ENCODE assay signal across 23 cellular contexts in genomic region chr12:57178213-57178612, GRCh38. TPM values are rescaled to one million over a fixed set of nuclear protein-coding genes. Genes with fewer than 3 reads are reported as not detected.
DNase-seq lines count a peak whose midpoint lies in the region; ATAC-seq, FAIRE-seq and TF ChIP-seq lines count a peak whose summit lies in the region.
"Had no signal": no experiment of that assay in that cellular context is flagged by ENCODE, and none has a peak within 500 bp of the region (broad histone marks: within the 10 kb centered on the region; RNA-seq: fewer than 3 reads in every experiment).

No MANE protein-coding gene starts in this region.

- H3K4me2 ChIP-seq in HepG2 (ENCODE audit: low read depth, low read length) (no peak overlapping the region), mesendoderm (ENCODE audit: low read length) (no peak overlapping the region)

- H2BK120ac ChIP-seq in mesendoderm (ENCODE audit: low read depth, low read length): no peak overlapping the region

- no peaks in the 10 kb centered on the region for H3K9me3 ChIP-seq in right lobe of liver
- H3K9me3 ChIP-seq in HepG2 (ENCODE audit: low read length): no peaks in the 10 kb centered on the region

- H4K5ac ChIP-seq in mesendoderm (ENCODE audit: low read length): no peak overlapping the region

- TF ChIP-seq CTCF in right lobe of liver (IDR thresholded peaks at IDR 0.05) (no peak), HepG2 (CRISPR knock-in tag; IDR thresholded peaks at IDR 0.05) (no peak), RWPE1 (conservative IDR thresholded peaks at IDR 0.05; ENCODE audit: low read depth) (no peak)

- H3K36me3 ChIP-seq in right lobe of liver (peaks cover 0 to 95% (median 65%) of the 10 kb centered on the region in 4 donors), HepG2 (replicated peaks in 1 of 2; ENCODE audit: control insufficient read depth in 1 of 2, insufficient read depth in 2 of 2, low read length in 2 of 2) (peaks cover 54 to 86% of the 10 kb centered on the region in 2 experiments), mesendoderm (ENCODE audit: control insufficient read depth, insufficient read depth, low read length) (peaks cover 25% of the 10 kb centered on the region)

- H3K4ac ChIP-seq in mesendoderm (ENCODE audit: low read depth, low read length): no peak overlapping the region

- H3K23ac ChIP-seq in mesendoderm (ENCODE audit: low read length): no peak overlapping the region

- H2BK15ac ChIP-seq in mesendoderm (replicated peaks; ENCODE audit: low read depth): no peak overlapping the region

- no peak for FAIRE-seq in HepG2 (lab: Jason Lieb, UNC)
- FAIRE-seq: A204.1, GM12891 had no signal

- no peak for TF ChIP-seq RAD21 in HepG2 (CRISPR knock-in tag; IDR thresholded peaks at IDR 0.05)

- H2AFZ ChIP-seq in HepG2 (ENCODE audit: low read length): no peak overlapping the region

- no peak for TF ChIP-seq EP300 in HepG2 (IDR thresholded peaks at IDR 0.05; ENCODE audit: low read depth in 2 of 2, low read length in 2 of 2)
- TF ChIP-seq EP300 in HepG2 (CRISPR knock-in tag; IDR thresholded peaks at IDR 0.05; ENCODE audit: borderline replicate concordance): no peak

- H3K79me2 ChIP-seq in HepG2 (ENCODE audit: insufficient read depth, low read length) (no peaks in the 10 kb centered on the region), mesendoderm (ENCODE audit: control insufficient read depth, insufficient read depth, low read length) (no peaks in the 10 kb centered on the region)

- H3K9ac ChIP-seq in HepG2 (ENCODE audit: insufficient read depth, low read depth, low read length) (no peak overlapping the region), mesendoderm (ENCODE audit: low read length) (no peak overlapping the region)

- DNase-seq in right lobe of liver (peak in 2 of 3 donors; percentile 17 to 53), HepG2 (ENCODE audit: low spot score) (no peak), RWPE1 (ENCODE audit: low spot score) (no peak), mesendoderm (peak; percentile 16), NOMO-1 (lab: John Stamatoyannopoulos, UW; ENCODE audit: unreplicated experiment in 2 of 2) (no peak), RPMI8226 (no peak)
- DNase-seq: CD8-positive, alpha-beta memory T cell; DMS53; GOT3; MM.1S; NCI-H1092 treated with DMSO at 0.1 percent for 48 hours; NCI-H146; NCI-H2081; NCI-H748 treated with DMSO at 0.1 percent for 48 hours; NK-92 treated with Interleukin-12 subunit alpha and Interleukin-12 subunit beta, amount 100 ng/mL, for 24 hours; SIG-M5 had no signal

- no peak overlapping the region for H2AK5ac ChIP-seq in mesendoderm (ENCODE audit: low read length)

- in situ Hi-C loops in HepG2 (cut with HindIII; ENCODE audit: extremely low pct_ligation_motif_present, low pct_unique_long_range_greater_than_20kb): loop anchor here (5.0 kb wide), 1 partner anchor 46 kb away; no protein-coding TSS in a partner anchor

- H3K4me3 ChIP-seq in right lobe of liver: no peak overlapping the region
- no peak overlapping the region for H3K4me3 ChIP-seq in HepG2 (replicated peaks in 1 of 3; ENCODE audit: insufficient read depth in 1 of 3, low read depth in 2 of 3, low read length in 3 of 3)
- H3K4me3 ChIP-seq in mesendoderm (ENCODE audit: low read length): no peak overlapping the region

- H4K8ac ChIP-seq in mesendoderm (ENCODE audit: low read depth, low read length): no peak overlapping the region

- intact Hi-C loops in right lobe of liver (cut with DNase I) (no loop called here), HepG2 (cut with micrococcal nuclease; ENCODE audit: unreplicated experiment) (no loop called here)

- no CpG with 5 or more reads among the region's 14 CpGs for WGBS in right lobe of liver (ENCODE audit: insufficient coverage, low coverage, low lambda C conversion rate, missing lambda C conversion rate)
- WGBS in HepG2 (ENCODE audit: low lambda C conversion rate): 100% methylated on average over 3 of the region's 14 CpGs
- WGBS in mesendoderm (ENCODE audit: extremely low coverage, insufficient coverage, low lambda C conversion rate): no CpG with 5 or more reads among the region's 14 CpGs

- H3K4me1 ChIP-seq in right lobe of liver (no peaks in the 10 kb centered on the region), HepG2 (ENCODE audit: insufficient read depth, low read length) (no peaks in the 10 kb centered on the region), mesendoderm (ENCODE audit: control insufficient read depth, low read depth, low read length) (peaks cover 3% of the 10 kb centered on the region)

- no peak overlapping the region for H3K56ac ChIP-seq in mesendoderm (ENCODE audit: low read length)

- no peak overlapping the region for H3K27ac ChIP-seq in right lobe of liver
- H3K27ac ChIP-seq in HepG2 (ENCODE audit: extremely low read length, insufficient read depth, low read length): no peak overlapping the region
- peak overlapping the region; percentile 97 for H3K27ac ChIP-seq in RWPE1
- H3K27ac ChIP-seq in mesendoderm (ENCODE audit: low read depth, low read length): no peak overlapping the region

- H2BK5ac ChIP-seq in mesendoderm (ENCODE audit: low read length): no peak overlapping the region

- POLR2A ChIA-PET in HepG2 (lab: Yijun Ruan, JAX) (no interaction called here), RWPE1 (lab: Yijun Ruan, JAX; ENCODE audit: low non-redundant PET) (no interaction called here)

- no peaks in the 10 kb centered on the region for H3K79me1 ChIP-seq in mesendoderm (ENCODE audit: low read length)

- no peaks in the 10 kb centered on the region for H3K27me3 ChIP-seq in right lobe of liver
- H3K27me3 ChIP-seq in HepG2 (ENCODE audit: control insufficient read depth in 1 of 2, insufficient read depth in 2 of 2, low read length in 2 of 2): no peaks in the 10 kb centered on the region
- H3K27me3 ChIP-seq in mesendoderm (ENCODE audit: insufficient read depth, low read length, poor library complexity): no peaks in the 10 kb centered on the region

- CTCF ChIA-PET in HepG2 (lab: Yijun Ruan, JAX; ENCODE audit: low intra/inter-chr PET ratio, low total read pairs): no interaction called here
- CTCF ChIA-PET in RWPE1 (lab: Yijun Ruan, JAX): interaction anchor here (1.0 to 9.6 kb wide), 2 partner anchors 53 to 66 kb away, joined by 4 to 89 read pairs; partner anchors contain the start of gene LRP1

- TF ChIP-seq POLR2A in right lobe of liver (IDR thresholded peaks at IDR 0.05) (no peak), HepG2 (IDR thresholded peaks at IDR 0.05; ENCODE audit: insufficient read depth in 1 of 2, low read depth in 2 of 2, low read length in 2 of 2) (no peak)

- H3K18ac ChIP-seq in mesendoderm (ENCODE audit: low read length): no peak overlapping the region

- H4K20me1 ChIP-seq in HepG2 (ENCODE audit: insufficient read depth, low read length): no peaks in the 10 kb centered on the region; the same call in 1 of the 2 replicates

- BruUV-seq in HepG2 (replicated peaks; lab: Mats Ljungman, UMichigan): no TSS peak

- ATAC-seq in right lobe of liver (no peak), HepG2 (no peak), GM18861 (IDR thresholded peaks at IDR 0.05; ENCODE audit: unreplicated experiment) (no peak)
- ATAC-seq: SK-N-SH treated with all-trans-retinoic acid at 6 μM for 48 hours had no signal

RNA-seq across cellular contexts. Expression of gene LRP1-AS, which starts 30.8 kb away (rescaled TPM):
- total RNA-seq in right lobe of liver (not detected), HepG2 (2016; rRNA removed; fragmentation: Illumina TruSeq; extraction: Trizol) (not detected in 2 replicates)
- total RNA-seq in HepG2 (2016; cell fraction: cytosol; rRNA removed; fragmentation: Illumina TruSeq; extraction: Trizol; ENCODE audit: low read depth): not detected in 2 replicates
- total RNA-seq in HepG2 (2016; cell fraction: insoluble cytoplasmic fraction; rRNA removed; fragmentation: Illumina TruSeq; extraction: Trizol): not detected in 2 replicates
- not detected in 2 replicates for total RNA-seq in HepG2 (2016; cell fraction: membrane; rRNA removed; fragmentation: Illumina TruSeq; extraction: Trizol)
- total RNA-seq in HepG2 (2016; cell fraction: nucleus; rRNA removed; fragmentation: Illumina TruSeq; extraction: Trizol): not detected in 2 replicates
- polyA plus RNA-seq in HepG2 (2011; rRNA removed): 0.20 TPM in 1 of 2 replicates, not detected in the other
- not detected in 2 replicates for polyA plus RNA-seq in HepG2 (2011; cell fraction: cytosol; rRNA removed)
- not detected in 2 replicates for polyA plus RNA-seq in HepG2 (2011; cell fraction: nucleus; rRNA removed)
- polyA plus RNA-seq in HepG2 (2012): not detected in 2 replicates
- polyA plus RNA-seq in HepG2 (2016; cell fraction: cytosol; fragmentation: Illumina TruSeq; extraction: Trizol; ENCODE audit: low read depth): not detected in 2 replicates
- polyA plus RNA-seq in HepG2 (2016; cell fraction: insoluble cytoplasmic fraction; fragmentation: Illumina TruSeq; extraction: Trizol; ENCODE audit: low read depth): not detected in 2 replicates
- not detected in 2 replicates for polyA plus RNA-seq in HepG2 (2016; cell fraction: membrane; fragmentation: Illumina TruSeq; extraction: Trizol; ENCODE audit: low read depth)
- polyA plus RNA-seq in HepG2 (2016; cell fraction: nucleus; fragmentation: Illumina TruSeq; extraction: Trizol; ENCODE audit: insufficient read depth, low read depth): not detected in 2 replicates
- polyA minus RNA-seq in HepG2 (2011; rRNA and poly(A)+ RNA removed; ENCODE audit: low replicate concordance): not detected in 2 replicates
- polyA minus RNA-seq in HepG2 (2011; cell fraction: cytosol; rRNA and poly(A)+ RNA removed): not detected in 2 replicates
- polyA minus RNA-seq in HepG2 (2011; cell fraction: nucleus; rRNA and poly(A)+ RNA removed): not detected in 2 replicates
- polyA plus RNA-seq in mesendoderm (2013, experiment 1 of 2): not detected
- polyA plus RNA-seq in mesendoderm (2013, experiment 2 of 2): not detected
- total RNA-seq: CD8-positive, alpha-beta memory T cell; NCI-H460; RPMI7951 had no signal
- polyA plus RNA-seq: BJ; CD8-positive, alpha-beta memory T cell had no signal

RNA-seq across cellular contexts. Expression of gene NXPH4, which starts 38.4 kb away (rescaled TPM):
- total RNA-seq in right lobe of liver (1 to 10 TPM in 2 of 6 experiments, under 1 TPM in 1, not detected in 3; 0.87 to 1.5 (median 1.2) TPM), HepG2 (2016; rRNA removed; fragmentation: Illumina TruSeq; extraction: Trizol) (not detected in 2 replicates)
- total RNA-seq in HepG2 (2016; cell fraction: cytosol; rRNA removed; fragmentation: Illumina TruSeq; extraction: Trizol; ENCODE audit: low read depth): not detected in 2 replicates
- not detected in 2 replicates for total RNA-seq in HepG2 (2016; cell fraction: insoluble cytoplasmic fraction; rRNA removed; fragmentation: Illumina TruSeq; extraction: Trizol)
- not detected in 2 replicates for total RNA-seq in HepG2 (2016; cell fraction: membrane; rRNA removed; fragmentation: Illumina TruSeq; extraction: Trizol)
- not detected in 2 replicates for total RNA-seq in HepG2 (2016; cell fraction: nucleus; rRNA removed; fragmentation: Illumina TruSeq; extraction: Trizol)
- polyA plus RNA-seq in HepG2 (2011; rRNA removed): 0.13 and 0.24 TPM in 2 replicates
- 0.18 and 0.24 TPM in 2 replicates for polyA plus RNA-seq in HepG2 (2011; cell fraction: cytosol; rRNA removed)
- polyA plus RNA-seq in HepG2 (2011; cell fraction: nucleus; rRNA removed): 0.54 and 0.55 TPM in 2 replicates
- 1.9 and 2.5 TPM in 2 replicates for polyA plus RNA-seq in HepG2 (2012)
- polyA plus RNA-seq in HepG2 (2016; cell fraction: cytosol; fragmentation: Illumina TruSeq; extraction: Trizol; ENCODE audit: low read depth): not detected in 2 replicates
- not detected in 2 replicates for polyA plus RNA-seq in HepG2 (2016; cell fraction: insoluble cytoplasmic fraction; fragmentation: Illumina TruSeq; extraction: Trizol; ENCODE audit: low read depth)
- polyA plus RNA-seq in HepG2 (2016; cell fraction: membrane; fragmentation: Illumina TruSeq; extraction: Trizol; ENCODE audit: low read depth): not detected in 2 replicates
- not detected in 2 replicates for polyA plus RNA-seq in HepG2 (2016; cell fraction: nucleus; fragmentation: Illumina TruSeq; extraction: Trizol; ENCODE audit: insufficient read depth, low read depth)
- 0.30 and 2.2 TPM in 2 replicates for polyA minus RNA-seq in HepG2 (2011; rRNA and poly(A)+ RNA removed; ENCODE audit: low replicate concordance)
- polyA minus RNA-seq in HepG2 (2011; cell fraction: cytosol; rRNA and poly(A)+ RNA removed): not detected in 2 replicates
- 0.25 TPM in 1 of 2 replicates, not detected in the other for polyA minus RNA-seq in HepG2 (2011; cell fraction: nucleus; rRNA and poly(A)+ RNA removed)
- polyA plus RNA-seq in mesendoderm (2013, experiment 1 of 2): 0.52 TPM
- polyA plus RNA-seq in mesendoderm (2013, experiment 2 of 2): 0.42 TPM
- polyA plus RNA-seq: CD8-positive, alpha-beta memory T cell had no signal

RNA-seq across cellular contexts. Expression of gene LRP1, which starts 49.9 kb away (rescaled TPM):
- total RNA-seq in right lobe of liver (100 to 1,000 TPM; 268 to 387 (median 301) TPM), HepG2 (2016; rRNA removed; fragmentation: Illumina TruSeq; extraction: Trizol) (14.7 and 16.5 TPM in 2 replicates)
- 7.0 and 7.1 TPM in 2 replicates for total RNA-seq in HepG2 (2016; cell fraction: cytosol; rRNA removed; fragmentation: Illumina TruSeq; extraction: Trizol; ENCODE audit: low read depth)
- total RNA-seq in HepG2 (2016; cell fraction: insoluble cytoplasmic fraction; rRNA removed; fragmentation: Illumina TruSeq; extraction: Trizol): 12.6 and 13.0 TPM in 2 replicates
- 9.7 and 10.2 TPM in 2 replicates for total RNA-seq in HepG2 (2016; cell fraction: membrane; rRNA removed; fragmentation: Illumina TruSeq; extraction: Trizol)
- total RNA-seq in HepG2 (2016; cell fraction: nucleus; rRNA removed; fragmentation: Illumina TruSeq; extraction: Trizol): 47.7 and 58.7 TPM in 2 replicates
- polyA plus RNA-seq in HepG2 (2011; rRNA removed): 30.8 and 33.6 TPM in 2 replicates
- polyA plus RNA-seq in HepG2 (2011; cell fraction: cytosol; rRNA removed): 30.4 and 39.0 TPM in 2 replicates
- 188 and 243 TPM in 2 replicates for polyA plus RNA-seq in HepG2 (2011; cell fraction: nucleus; rRNA removed)
- polyA plus RNA-seq in HepG2 (2012): 92.4 and 98.3 TPM in 2 replicates
- polyA plus RNA-seq in HepG2 (2016; cell fraction: cytosol; fragmentation: Illumina TruSeq; extraction: Trizol; ENCODE audit: low read depth): 2.5 TPM in 2 replicates
- polyA plus RNA-seq in HepG2 (2016; cell fraction: insoluble cytoplasmic fraction; fragmentation: Illumina TruSeq; extraction: Trizol; ENCODE audit: low read depth): 11.6 and 18.1 TPM in 2 replicates
- polyA plus RNA-seq in HepG2 (2016; cell fraction: membrane; fragmentation: Illumina TruSeq; extraction: Trizol; ENCODE audit: low read depth): 4.9 TPM in 2 replicates
- 95.2 and 99.3 TPM in 2 replicates for polyA plus RNA-seq in HepG2 (2016; cell fraction: nucleus; fragmentation: Illumina TruSeq; extraction: Trizol; ENCODE audit: insufficient read depth, low read depth)
- polyA minus RNA-seq in HepG2 (2011; rRNA and poly(A)+ RNA removed; ENCODE audit: low replicate concordance): 6.6 and 218 TPM in 2 replicates
- 92.2 and 104 TPM in 2 replicates for polyA minus RNA-seq in HepG2 (2011; cell fraction: cytosol; rRNA and poly(A)+ RNA removed)
- 85.0 and 102 TPM in 2 replicates for polyA minus RNA-seq in HepG2 (2011; cell fraction: nucleus; rRNA and poly(A)+ RNA removed)
- 16.1 TPM for polyA plus RNA-seq in mesendoderm (2013, experiment 1 of 2)
- 15.2 TPM for polyA plus RNA-seq in mesendoderm (2013, experiment 2 of 2)

RNA-seq across cellular contexts. Expression of gene SHMT2, which starts 51.3 kb away (rescaled TPM):
- total RNA-seq in right lobe of liver: 100 to 1,000 TPM; 157 to 228 (median 194) TPM
- total RNA-seq in HepG2 (2016; rRNA removed; fragmentation: Illumina TruSeq; extraction: Trizol): 181 and 184 TPM in 2 replicates
- 34.5 and 40.7 TPM in 2 replicates for total RNA-seq in HepG2 (2016; cell fraction: cytosol; rRNA removed; fragmentation: Illumina TruSeq; extraction: Trizol; ENCODE audit: low read depth)
- 185 and 193 TPM in 2 replicates for total RNA-seq in HepG2 (2016; cell fraction: insoluble cytoplasmic fraction; rRNA removed; fragmentation: Illumina TruSeq; extraction: Trizol)
- 86.2 and 91.5 TPM in 2 replicates for total RNA-seq in HepG2 (2016; cell fraction: membrane; rRNA removed; fragmentation: Illumina TruSeq; extraction: Trizol)
- 87.0 and 104 TPM in 2 replicates for total RNA-seq in HepG2 (2016; cell fraction: nucleus; rRNA removed; fragmentation: Illumina TruSeq; extraction: Trizol)
- 393 and 420 TPM in 2 replicates for polyA plus RNA-seq in HepG2 (2011; rRNA removed)
- 388 and 543 TPM in 2 replicates for polyA plus RNA-seq in HepG2 (2011; cell fraction: cytosol; rRNA removed)
- 527 and 559 TPM in 2 replicates for polyA plus RNA-seq in HepG2 (2011; cell fraction: nucleus; rRNA removed)
- 193 and 317 TPM in 2 replicates for polyA plus RNA-seq in HepG2 (2012)
- polyA plus RNA-seq in HepG2 (2016; cell fraction: cytosol; fragmentation: Illumina TruSeq; extraction: Trizol; ENCODE audit: low read depth): 47.3 and 51.9 TPM in 2 replicates
- 228 and 257 TPM in 2 replicates for polyA plus RNA-seq in HepG2 (2016; cell fraction: insoluble cytoplasmic fraction; fragmentation: Illumina TruSeq; extraction: Trizol; ENCODE audit: low read depth)
- polyA plus RNA-seq in HepG2 (2016; cell fraction: membrane; fragmentation: Illumina TruSeq; extraction: Trizol; ENCODE audit: low read depth): 85.7 and 97.2 TPM in 2 replicates
- polyA plus RNA-seq in HepG2 (2016; cell fraction: nucleus; fragmentation: Illumina TruSeq; extraction: Trizol; ENCODE audit: insufficient read depth, low read depth): 161 and 174 TPM in 2 replicates
- 452 and 685 TPM in 2 replicates for polyA minus RNA-seq in HepG2 (2011; rRNA and poly(A)+ RNA removed; ENCODE audit: low replicate concordance)
- 216 and 224 TPM in 2 replicates for polyA minus RNA-seq in HepG2 (2011; cell fraction: cytosol; rRNA and poly(A)+ RNA removed)
- polyA minus RNA-seq in HepG2 (2011; cell fraction: nucleus; rRNA and poly(A)+ RNA removed): 130 and 151 TPM in 2 replicates
- 223 TPM for polyA plus RNA-seq in mesendoderm (2013, experiment 1 of 2)
- polyA plus RNA-seq in mesendoderm (2013, experiment 2 of 2): 222 TPM

Comparison
In these comparisons a context has a peak if more than half of its experiments do, and no peak if none do; other contexts are left out.
1. DNase-seq: peak in right lobe of liver (2 of 3) and mesendoderm (single experiment); none in HepG2 (single experiment), RWPE1 (single experiment), NOMO-1 (0 of 2) and RPMI8226 (single experiment).
2. RNA of gene LRP1, which starts 49.9 kb away (total RNA-seq): 268 to 387 TPM in right lobe of liver; 7.0 to 58.7 TPM in HepG2; every median in the first group is over 4 times any median in the second.